Comparison of ENCODE assay signal across 8 cellular contexts in the genomic region with DNA sequence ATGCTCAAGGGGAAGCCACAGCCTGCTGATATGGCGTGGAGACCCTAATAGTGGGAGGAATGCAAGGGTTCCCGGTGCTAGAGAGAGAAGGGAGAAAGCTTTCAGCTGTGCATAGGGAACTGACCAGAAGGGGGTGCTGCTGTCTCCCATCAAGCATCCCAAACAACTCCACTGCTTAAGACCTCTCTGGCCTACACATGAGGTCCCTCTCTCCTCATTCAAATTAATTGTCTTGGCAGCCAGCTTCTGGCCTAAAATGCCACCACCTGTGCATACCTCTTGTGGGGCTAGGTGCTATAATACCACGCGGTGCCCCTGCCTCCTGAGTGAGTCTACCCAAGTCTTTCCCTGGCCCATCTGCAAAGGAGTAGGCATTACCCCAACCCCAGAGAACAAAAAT. TPM values are rescaled to one million over a fixed set of nuclear protein-coding genes. Genes with fewer than 3 reads are reported as not detected.
DNase-seq lines count a peak whose midpoint lies in the region; ATAC-seq and TF ChIP-seq lines count a peak whose summit lies in the region.

No MANE protein-coding gene starts in this region.

- TF ChIP-seq CTCF in AG04450 (IDR thresholded peaks at IDR 0.05; ENCODE audit: low read depth, low read length) (peak; percentile 85), GM12874 (IDR thresholded peaks at IDR 0.05; ENCODE audit: insufficient read depth, low read depth, low read length) (peak; percentile 90), dorsolateral prefrontal cortex (IDR thresholded peaks at IDR 0.05 in 54 of 56, conservative IDR thresholded peaks at IDR 0.05 in 2 of 56; ENCODE audit: low read depth in 1 of 56, partially characterized antibody in 56 of 56) (peak; percentile 50 to 87 (median 75))

- CTCF ChIA-PET in AG04450 (lab: Charles Lee), result interaction anchor here (0.5 to 1.5 kb wide), 12 partner anchors 10 to 127 kb away, joined by 3 to 7 read pairs (median 3); no protein-coding TSS in a partner anchor

- peaks cover 21 to 28% of the 10 kb centered on the region in 2 donors for H3K36me3 Mint-ChIP-seq in stimulated activated naive B cell treated with anti-CD40 and anti-IgM and Interleukin-4, amounts not matched to agents 10 μg/mL and 1 μg/mL and 100 μg/mL, for 72 hours

- H3K9me3 ChIP-seq in AG04450 (ENCODE audit: control insufficient read depth, insufficient read depth, low read length), result peaks cover 4% of the 10 kb centered on the region; the same call in 1 of the 2 replicates

- DNase-seq in AG04450 (ENCODE audit: low read depth, low spot score), result peak; percentile 43
- DNase-seq in NCI-H2029 treated with DMSO at 0.1 percent for 48 hours (lab: John Stamatoyannopoulos, UW), result peak; percentile 44
- peak; percentile 41 to 43 for DNase-seq in activated CD4-positive, alpha-beta T cell treated with anti-CD3 and anti-CD28 coated beads for 24 hours (ENCODE audit: low read depth in 2 of 2)
- DNase-seq in dorsolateral prefrontal cortex, result peak in 7 of 10 donors; percentile 41 to 76 (median 51)
- peak; percentile 80 to 82 for DNase-seq in lung microvascular endothelial cell (ENCODE audit: low read depth in 2 of 2)
- DNase-seq in stimulated activated naive B cell treated with anti-CD40 and anti-IgM and Interleukin-4, amounts not matched to agents 10 μg/mL and 1 μg/mL and 100 μg/mL, for 72 hours, result no peak

- peaks cover 4 to 11% of the 10 kb centered on the region in 2 donors for H3K27me3 Mint-ChIP-seq in stimulated activated naive B cell treated with anti-CD40 and anti-IgM and Interleukin-4, amounts not matched to agents 10 μg/mL and 1 μg/mL and 100 μg/mL, for 72 hours

- intact Hi-C loops in dorsolateral prefrontal cortex (cut with DNase I), result loop anchor here in 1 of 2 donors (10.0 kb wide), 1 partner anchor 322 kb away; no protein-coding TSS in a partner anchor

- peaks cover 5 to 17% of the 10 kb centered on the region in 2 donors for H3K4me1 Mint-ChIP-seq in stimulated activated naive B cell treated with anti-CD40 and anti-IgM and Interleukin-4, amounts not matched to agents 10 μg/mL and 1 μg/mL and 100 μg/mL, for 72 hours

- ATAC-seq in stimulated activated naive B cell treated with anti-CD40 and anti-IgM and Interleukin-4, amounts not matched to agents 10 μg/mL and 1 μg/mL and 100 μg/mL, for 72 hours (replicated peaks), result peak; percentile 51 to 61
- no peak for ATAC-seq in GM21515 (IDR thresholded peaks at IDR 0.05; ENCODE audit: unreplicated experiment)

- H3K27me3 ChIP-seq in AG04450 (ENCODE audit: control insufficient read depth, insufficient read depth, low read length), result no peaks in the 10 kb centered on the region
- H3K27me3 ChIP-seq in dorsolateral prefrontal cortex, result peaks cover 0 to 25% (median 3%) of the 10 kb centered on the region in 45 donors

- H3K27ac ChIP-seq in AG04450 (ENCODE audit: low read depth, low read length), result peak overlapping the region; percentile 21
- H3K27ac ChIP-seq in dorsolateral prefrontal cortex, result peak overlapping the region in 1 of 59 donors; percentile 4

- H3K4me3 ChIP-seq in AG04450 (ENCODE audit: low read depth, low read length) (no peak overlapping the region), dorsolateral prefrontal cortex (no peak overlapping the region)

- POLR2A ChIA-PET in AG04450 (lab: Yijun Ruan, JAX), result interaction anchor here (0.5 to 1.4 kb wide), 2 partner anchors 15 to 93 kb away, joined by 3 to 11 read pairs; a partner anchor contains a TSS

- no peak overlapping the region for H3K27ac Mint-ChIP-seq in stimulated activated naive B cell treated with anti-CD40 and anti-IgM and Interleukin-4, amounts not matched to agents 10 μg/mL and 1 μg/mL and 100 μg/mL, for 72 hours

- H3K9me3 Mint-ChIP-seq in stimulated activated naive B cell treated with anti-CD40 and anti-IgM and Interleukin-4, amounts not matched to agents 10 μg/mL and 1 μg/mL and 100 μg/mL, for 72 hours, result no peaks in the 10 kb centered on the region

- no peak overlapping the region for H3K4me3 Mint-ChIP-seq in stimulated activated naive B cell treated with anti-CD40 and anti-IgM and Interleukin-4, amounts not matched to agents 10 μg/mL and 1 μg/mL and 100 μg/mL, for 72 hours

RNA-seq across cellular contexts. Expression of a gene that starts 14.5 kb away (rescaled TPM):
- 22.6 and 29.2 TPM in 2 replicates for polyA plus RNA-seq in AG04450 (2011; rRNA removed)
- 19.2 and 21.7 TPM in 2 replicates for polyA minus RNA-seq in AG04450 (2011; rRNA and poly(A)+ RNA removed)
- 10 to 100 TPM; 19.0 to 45.5 (median 31.1) TPM for total RNA-seq in dorsolateral prefrontal cortex
- 10.3 and 19.2 TPM in 2 replicates for total RNA-seq in lung microvascular endothelial cell

RNA-seq across cellular contexts. Expression of a gene that starts 20.6 kb away (rescaled TPM):
- polyA plus RNA-seq in AG04450 (2011; rRNA removed), result 0.05 and 0.09 TPM in 2 replicates
- polyA minus RNA-seq in AG04450 (2011; rRNA and poly(A)+ RNA removed), result 0.13 TPM in 1 of 2 replicates, not detected in the other
- total RNA-seq in dorsolateral prefrontal cortex (10 to 100 TPM in 1 of 120 experiments, 1 to 10 TPM in 119; 1.5 to 11.0 (median 4.9) TPM), lung microvascular endothelial cell (8.7 and 9.9 TPM in 2 replicates)

RNA-seq across cellular contexts. Expression of a gene that starts 28.1 kb away (rescaled TPM):
- polyA plus RNA-seq in AG04450 (2011; rRNA removed), result 0.12 TPM in 2 replicates
- polyA minus RNA-seq in AG04450 (2011; rRNA and poly(A)+ RNA removed), result not detected in 2 replicates
- 10 to 100 TPM in 3 of 120 experiments, 1 to 10 TPM in 117; 2.0 to 11.0 (median 5.3) TPM for total RNA-seq in dorsolateral prefrontal cortex
- under 0.01 TPM in 1 of 2 replicates, not detected in the other for total RNA-seq in lung microvascular endothelial cell

RNA-seq across cellular contexts. Expression of a gene that starts 33.4 kb away (rescaled TPM):
- 29.7 and 37.0 TPM in 2 replicates for polyA plus RNA-seq in AG04450 (2011; rRNA removed)
- polyA minus RNA-seq in AG04450 (2011; rRNA and poly(A)+ RNA removed), result 40.4 and 42.7 TPM in 2 replicates
- total RNA-seq in dorsolateral prefrontal cortex (100 to 1,000 TPM in 20 of 120 experiments, 10 to 100 TPM in 100; 53.5 to 178 (median 74.0) TPM), lung microvascular endothelial cell (51.2 and 76.8 TPM in 2 replicates)

RNA-seq across cellular contexts. Expression of a gene that starts 40.7 kb away (rescaled TPM):
- not detected in 2 replicates for polyA plus RNA-seq in AG04450 (2011; rRNA removed)
- not detected in 2 replicates for polyA minus RNA-seq in AG04450 (2011; rRNA and poly(A)+ RNA removed)
- 10 to 100 TPM in 3 of 120 experiments, 1 to 10 TPM in 78, under 1 TPM in 39; 0.16 to 15.1 (median 1.2) TPM for total RNA-seq in dorsolateral prefrontal cortex
- total RNA-seq in lung microvascular endothelial cell, result not detected in 2 replicates
